ENCODE assay signal across 9 cellular contexts in the genomic region with DNA sequence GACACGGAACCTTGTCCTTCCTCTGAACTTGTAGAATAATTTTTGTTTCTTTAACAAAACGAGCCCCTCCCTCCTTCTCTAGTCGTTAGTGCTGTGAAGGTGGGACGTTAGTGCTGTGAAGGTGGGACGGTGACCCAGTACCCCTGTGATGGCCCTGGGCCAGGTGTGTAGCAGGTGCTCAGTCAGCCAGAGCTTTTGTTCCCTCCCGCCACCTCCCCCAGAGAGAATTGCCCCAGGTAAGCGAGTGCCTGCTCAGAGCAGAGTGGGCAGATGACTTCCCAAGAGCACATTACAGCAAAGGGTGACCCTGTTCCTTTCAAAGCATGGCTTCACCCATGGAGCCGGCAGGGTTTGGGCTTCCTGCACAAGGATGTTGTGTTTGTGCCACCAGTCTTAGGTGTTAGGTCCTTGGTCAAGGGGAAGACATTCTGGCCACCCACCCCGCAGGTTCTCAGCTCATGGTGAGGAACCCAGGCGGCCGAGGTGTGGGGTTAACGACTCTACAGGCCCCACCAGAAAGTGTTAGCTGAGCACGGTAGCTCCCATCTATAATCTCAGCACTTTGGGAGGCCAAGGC. TPM values are rescaled to one million over a fixed set of nuclear protein-coding genes. Genes with fewer than 3 reads are reported as not detected.
DNase-seq lines count a peak whose midpoint lies in the region; ATAC-seq and TF ChIP-seq lines count a peak whose summit lies in the region.
"Had no signal": no experiment of that assay in that cellular context is flagged by ENCODE, and none has a peak within 500 bp of the region (broad histone marks: within the 10 kb centered on the region; RNA-seq: fewer than 3 reads in every experiment).

No MANE protein-coding gene starts in this region.

- no peak for TF ChIP-seq POLR2A in esophagus muscularis mucosa (IDR thresholded peaks at IDR 0.05; ENCODE audit: low read depth)

- no peak overlapping the region for H3K4me3 ChIP-seq in PC-3 (ENCODE audit: low read length)
- no peak overlapping the region for H3K4me3 ChIP-seq in esophagus muscularis mucosa
- no peak overlapping the region for H3K4me3 ChIP-seq in BE2C (ENCODE audit: low read depth, low read length)

- H3K27me3 ChIP-seq in PC-3 (ENCODE audit: low read length): no peaks in the 10 kb centered on the region
- no peaks in the 10 kb centered on the region for H3K27me3 ChIP-seq in esophagus muscularis mucosa
- H3K27me3 ChIP-seq in BE2C: no peaks in the 10 kb centered on the region

- H3K4me2 ChIP-seq in PC-3 (ENCODE audit: low read length): peak overlapping the region; percentile 64

- H3K27ac ChIP-seq in PC-3 (ENCODE audit: low read length) (peak overlapping the region; percentile 75), esophagus muscularis mucosa (replicated peaks in 1 of 4) (peak overlapping the region; percentile 26 to 61 (median 56))

- H3K9me3 ChIP-seq in PC-3 (ENCODE audit: low read length): no peaks in the 10 kb centered on the region
- H3K9me3 ChIP-seq in esophagus muscularis mucosa: no peaks in the 10 kb centered on the region
- no peaks in the 10 kb centered on the region for H3K9me3 ChIP-seq in BE2C

- H2AFZ ChIP-seq in PC-3 (ENCODE audit: low read length): no peak overlapping the region

- peak overlapping the region; percentile 69 for H3K4me3 Mint-ChIP-seq in stimulated activated memory B cell treated with anti-CD40 and anti-IgM and Interleukin-4, amounts not matched to agents 10 μg/mL and 1 μg/mL and 100 μg/mL, for 72 hours

- H3K4me1 ChIP-seq in PC-3 (ENCODE audit: insufficient read depth, low read length): peaks cover 53% of the 10 kb centered on the region
- peaks cover 57 to 88% (median 82%) of the 10 kb centered on the region in 4 donors for H3K4me1 ChIP-seq in esophagus muscularis mucosa
- peaks cover 10% of the 10 kb centered on the region for H3K4me1 ChIP-seq in BE2C

- H3K36me3 ChIP-seq in PC-3 (ENCODE audit: low read depth, low read length): no peaks in the 10 kb centered on the region
- H3K36me3 ChIP-seq in esophagus muscularis mucosa: no peaks in the 10 kb centered on the region
- H3K36me3 ChIP-seq in BE2C: no peaks in the 10 kb centered on the region

- ATAC-seq in PC-3 (no peak), GM18907 (IDR thresholded peaks at IDR 0.05; ENCODE audit: unreplicated experiment) (no peak)
- no peak for ATAC-seq in stimulated activated memory B cell treated with anti-CD40 and anti-IgM and Interleukin-4, amounts not matched to agents 10 μg/mL and 1 μg/mL and 100 μg/mL, for 72 hours

- CTCF ChIA-PET in PC-3 (lab: Charles Lee): interaction anchor here (0.6 kb wide), 1 partner anchor 28 kb away, joined by 13 read pairs; no protein-coding TSS in a partner anchor

- BruUV-seq in PC-3 (replicated peaks; lab: Mats Ljungman, UMichigan): no TSS peak

- TF ChIP-seq EP300 in esophagus muscularis mucosa (IDR thresholded peaks at IDR 0.05): no peak

- WGBS in esophagus muscularis mucosa: 73% methylated on average over 7 of the region's 13 CpGs

- H3K27me3 Mint-ChIP-seq in stimulated activated memory B cell treated with anti-CD40 and anti-IgM and Interleukin-4, amounts not matched to agents 10 μg/mL and 1 μg/mL and 100 μg/mL, for 72 hours: no peaks in the 10 kb centered on the region

- no peaks in the 10 kb centered on the region for H3K9me2 ChIP-seq in PC-3 (replicated peaks; ENCODE audit: low read length)

- intact Hi-C loops in PC-3 (cut with micrococcal nuclease): loop anchor here (1.0 kb wide), 2 partner anchors 19 to 31 kb away; a partner anchor contains a TSS
- intact Hi-C loops in esophagus muscularis mucosa (cut with DNase I): no loop called here

- no peaks in the 10 kb centered on the region for H3K9me3 Mint-ChIP-seq in stimulated activated memory B cell treated with anti-CD40 and anti-IgM and Interleukin-4, amounts not matched to agents 10 μg/mL and 1 μg/mL and 100 μg/mL, for 72 hours

- H3K27ac Mint-ChIP-seq in stimulated activated memory B cell treated with anti-CD40 and anti-IgM and Interleukin-4, amounts not matched to agents 10 μg/mL and 1 μg/mL and 100 μg/mL, for 72 hours: peak overlapping the region; percentile 94

- no peaks in the 10 kb centered on the region for H3F3A ChIP-seq in PC-3 (ENCODE audit: low read length, unreplicated experiment)

- POLR2A ChIA-PET in PC-3 (lab: Charles Lee; ENCODE audit: unreplicated experiment): no interaction called here

- no peak for TF ChIP-seq CTCF in PC-3 (conservative IDR thresholded peaks at IDR 0.05; ENCODE audit: low read depth, low read length)
- TF ChIP-seq CTCF in esophagus muscularis mucosa (IDR thresholded peaks at IDR 0.05): no peak
- no peak for TF ChIP-seq CTCF in BE2C (IDR thresholded peaks at IDR 0.05; ENCODE audit: low read depth, low read length)

- peaks cover 55% of the 10 kb centered on the region for H3K79me2 ChIP-seq in PC-3 (ENCODE audit: low read length)

- H3K36me3 Mint-ChIP-seq in stimulated activated memory B cell treated with anti-CD40 and anti-IgM and Interleukin-4, amounts not matched to agents 10 μg/mL and 1 μg/mL and 100 μg/mL, for 72 hours: no peaks in the 10 kb centered on the region

- peak; percentile 32 for DNase-seq in NK-92 treated with Interleukin-12 subunit alpha and Interleukin-12 subunit beta, amount 100 ng/mL, for 24 hours (lab: John Stamatoyannopoulos, UW)
- DNase-seq in NK-92 (lab: John Stamatoyannopoulos, UW; ENCODE audit: unreplicated experiment) (no peak), PC-3 (no peak), esophagus muscularis mucosa (ENCODE audit: extremely low spot score) (no peak), BE2C (no peak)
- no peak for DNase-seq in effector CD8-positive, alpha-beta T cell (lab: John Stamatoyannopoulos, UW)
- DNase-seq: activated effector memory CD4-positive, alpha-beta T cell treated with anti-CD3 and anti-CD28 coated beads, Interleukin-2, amount 50 U/mL, for 16 hours had no signal

- H3K4me1 Mint-ChIP-seq in stimulated activated memory B cell treated with anti-CD40 and anti-IgM and Interleukin-4, amounts not matched to agents 10 μg/mL and 1 μg/mL and 100 μg/mL, for 72 hours: peaks cover 86% of the 10 kb centered on the region

- H3K9ac ChIP-seq in PC-3 (ENCODE audit: low read length): peak overlapping the region; percentile 42

- no peaks in the 10 kb centered on the region for H4K20me1 ChIP-seq in PC-3 (ENCODE audit: low read length)

RNA-seq across cellular contexts. Expression of a gene that starts 30.7 kb away (rescaled TPM):
- total RNA-seq in PC-3 (2014; rRNA removed): 28.1 and 31.9 TPM in 2 replicates
- total RNA-seq in esophagus muscularis mucosa: 10 to 100 TPM; 15.0 to 36.2 (median 23.7) TPM
- polyA plus RNA-seq in BE2C (2012; ENCODE audit: insufficient read depth, insufficient read length, low read depth): 12.8 TPM
